9 cellular contexts compared by ENCODE assay signal in genomic region chr6:42661540-42662153, GRCh38.
DNase-seq lines count a peak whose midpoint lies in the region; ATAC-seq and TF ChIP-seq lines count a peak whose summit lies in the region.
"Had no signal": no experiment of that assay in that cellular context is flagged by ENCODE, and none has a peak within 500 bp of the region (broad histone marks: within the 10 kb centered on the region; RNA-seq: fewer than 3 reads in every experiment).

No MANE protein-coding gene starts in this region.

- ATAC-seq in HG03039 (IDR thresholded peaks at IDR 0.05; ENCODE audit: unreplicated experiment) = no peak

- H3K27ac Mint-ChIP-seq in immature natural killer cell = peak overlapping the region in 5 of 6 donors; percentile 0 to 33 (median 29)

- peak; percentile 88 for TF ChIP-seq CTCF in VCaP (conservative IDR thresholded peaks at IDR 0.05)

- peak; percentile 89 for DNase-seq in activated gamma-delta T cell treated with Interleukin-2 at 50 U/mL for 16 hours
- DNase-seq in activated gamma-delta T cell (lab: John Stamatoyannopoulos, UW) = no peak
- peak; percentile 63 for DNase-seq in NCI-H2196 treated with DMSO at 0.1 percent for 48 hours (lab: John Stamatoyannopoulos, UW; ENCODE audit: unreplicated experiment)
- peak; percentile 8 to 77 for DNase-seq in T47D (ENCODE audit: low read depth in 1 of 2, low spot score in 1 of 2)
- peak; percentile 75 to 82 (median 77) for DNase-seq in immature natural killer cell
- peak; percentile 72 for DNase-seq in stimulated activated CD4-positive, alpha-beta T cell treated with anti-CD3 and anti-CD28 coated beads, Interleukin-15, amount 100 ng/mL, for 1 hour (ENCODE audit: low read depth in 1 of 2, low spot score in 1 of 2)

- no peaks in the 10 kb centered on the region for H3K9me3 Mint-ChIP-seq in immature natural killer cell

- H3K36me3 Mint-ChIP-seq in immature natural killer cell = peaks cover 21 to 46% (median 44%) of the 10 kb centered on the region in 3 donors

- H3K4me3 Mint-ChIP-seq in immature natural killer cell = no peak overlapping the region

- H3K4me1 Mint-ChIP-seq in immature natural killer cell = peaks cover 0 to 6% of the 10 kb centered on the region in 2 donors

- no peaks in the 10 kb centered on the region for H3K27me3 Mint-ChIP-seq in immature natural killer cell (ENCODE audit: low read depth in 3 of 3)

- in situ Hi-C loops in T47D (cut with HindIII; ENCODE audit: low pct_unique_long_range_greater_than_20kb, low sequenced_read_pairs) = no loop called here

- no peak overlapping the region for H3K27ac ChIP-seq in VCaP
- H3K27ac ChIP-seq: BLaER1 treated with 17β-estradiol and CSF1 and Interleukin-3, amounts not matched to agents 10 nM and 100 nM had no signal
